Comparison of ENCODE assay signal across 1 cellular context in the genomic region with DNA sequence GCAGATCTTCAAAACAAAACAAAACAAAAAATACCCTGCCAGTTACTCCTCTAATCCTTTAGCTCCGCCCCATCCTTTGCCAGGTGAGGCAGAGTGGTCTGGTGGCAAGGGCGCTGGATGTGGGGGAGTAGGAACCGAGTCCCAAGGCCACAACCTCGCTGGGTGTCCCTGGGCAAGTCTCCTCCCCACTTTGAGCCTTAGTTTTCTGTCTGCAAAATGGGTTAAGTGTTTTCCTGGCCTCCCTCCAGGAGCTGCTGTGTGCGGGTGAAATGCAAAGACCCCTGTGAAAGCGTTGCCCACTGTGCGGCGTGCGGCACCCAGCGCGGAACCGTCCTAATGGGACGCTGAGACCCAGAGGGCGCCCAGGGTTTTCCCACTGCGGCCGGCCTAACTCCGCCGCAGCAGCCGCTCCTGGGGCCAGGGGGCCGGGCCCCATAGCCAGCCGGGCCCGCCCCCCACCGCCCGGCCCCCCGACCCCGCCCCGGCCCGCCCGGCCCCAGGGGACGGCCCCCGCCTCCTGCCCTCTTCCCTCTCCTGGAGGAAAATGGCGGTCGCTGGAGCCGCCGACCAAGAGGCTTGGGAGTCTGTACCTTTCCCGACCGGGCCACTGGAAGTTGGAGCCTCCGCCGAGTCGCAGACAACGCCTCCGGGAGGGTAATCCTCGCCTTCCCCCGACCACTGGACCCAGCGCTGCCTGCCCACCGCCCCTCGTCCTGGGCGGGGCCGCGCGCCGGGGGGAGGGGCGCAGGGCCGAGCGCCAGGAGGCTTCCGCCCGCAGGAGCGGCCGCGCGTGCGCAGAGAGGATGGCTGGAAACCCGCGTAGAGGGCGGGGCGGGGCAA.
TF ChIP-seq lines count a peak whose summit lies in the region.

A gene with protein sequence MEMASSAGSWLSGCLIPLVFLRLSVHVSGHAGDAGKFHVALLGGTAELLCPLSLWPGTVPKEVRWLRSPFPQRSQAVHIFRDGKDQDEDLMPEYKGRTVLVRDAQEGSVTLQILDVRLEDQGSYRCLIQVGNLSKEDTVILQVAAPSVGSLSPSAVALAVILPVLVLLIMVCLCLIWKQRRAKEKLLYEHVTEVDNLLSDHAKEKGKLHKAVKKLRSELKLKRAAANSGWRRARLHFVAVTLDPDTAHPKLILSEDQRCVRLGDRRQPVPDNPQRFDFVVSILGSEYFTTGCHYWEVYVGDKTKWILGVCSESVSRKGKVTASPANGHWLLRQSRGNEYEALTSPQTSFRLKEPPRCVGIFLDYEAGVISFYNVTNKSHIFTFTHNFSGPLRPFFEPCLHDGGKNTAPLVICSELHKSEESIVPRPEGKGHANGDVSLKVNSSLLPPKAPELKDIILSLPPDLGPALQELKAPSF (plus strand): TSS at position 523 of the 840 bp plus-strand sequence. CDS start 13,327 bp downstream, outside the sequence.
A gene with protein sequence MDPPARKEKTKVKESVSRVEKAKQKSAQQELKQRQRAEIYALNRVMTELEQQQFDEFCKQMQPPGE (minus strand): TSS at position 798 of the 840 bp plus-strand sequence. CDS start 853 bp downstream, outside the sequence.

TF ChIP-seq in HepG2, 621 proteins besides CTCF, POLR2A, EP300 and RAD21 (continued from another document and continues in another):
- TF ChIP-seq, protein P1, sequence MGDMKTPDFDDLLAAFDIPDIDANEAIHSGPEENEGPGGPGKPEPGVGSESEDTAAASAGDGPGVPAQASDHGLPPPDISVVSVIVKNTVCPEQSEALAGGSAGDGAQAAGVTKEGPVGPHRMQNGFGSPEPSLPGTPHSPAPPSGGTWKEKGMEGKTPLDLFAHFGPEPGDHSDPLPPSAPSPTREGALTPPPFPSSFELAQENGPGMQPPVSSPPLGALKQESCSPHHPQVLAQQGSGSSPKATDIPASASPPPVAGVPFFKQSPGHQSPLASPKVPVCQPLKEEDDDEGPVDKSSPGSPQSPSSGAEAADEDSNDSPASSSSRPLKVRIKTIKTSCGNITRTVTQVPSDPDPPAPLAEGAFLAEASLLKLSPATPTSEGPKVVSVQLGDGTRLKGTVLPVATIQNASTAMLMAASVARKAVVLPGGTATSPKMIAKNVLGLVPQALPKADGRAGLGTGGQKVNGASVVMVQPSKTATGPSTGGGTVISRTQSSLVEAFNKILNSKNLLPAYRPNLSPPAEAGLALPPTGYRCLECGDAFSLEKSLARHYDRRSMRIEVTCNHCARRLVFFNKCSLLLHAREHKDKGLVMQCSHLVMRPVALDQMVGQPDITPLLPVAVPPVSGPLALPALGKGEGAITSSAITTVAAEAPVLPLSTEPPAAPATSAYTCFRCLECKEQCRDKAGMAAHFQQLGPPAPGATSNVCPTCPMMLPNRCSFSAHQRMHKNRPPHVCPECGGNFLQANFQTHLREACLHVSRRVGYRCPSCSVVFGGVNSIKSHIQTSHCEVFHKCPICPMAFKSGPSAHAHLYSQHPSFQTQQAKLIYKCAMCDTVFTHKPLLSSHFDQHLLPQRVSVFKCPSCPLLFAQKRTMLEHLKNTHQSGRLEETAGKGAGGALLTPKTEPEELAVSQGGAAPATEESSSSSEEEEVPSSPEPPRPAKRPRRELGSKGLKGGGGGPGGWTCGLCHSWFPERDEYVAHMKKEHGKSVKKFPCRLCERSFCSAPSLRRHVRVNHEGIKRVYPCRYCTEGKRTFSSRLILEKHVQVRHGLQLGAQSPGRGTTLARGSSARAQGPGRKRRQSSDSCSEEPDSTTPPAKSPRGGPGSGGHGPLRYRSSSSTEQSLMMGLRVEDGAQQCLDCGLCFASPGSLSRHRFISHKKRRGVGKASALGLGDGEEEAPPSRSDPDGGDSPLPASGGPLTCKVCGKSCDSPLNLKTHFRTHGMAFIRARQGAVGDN (CRISPR knock-in tag; IDR thresholded peaks at IDR 0.05) = peak; percentile 70
- TF ChIP-seq ZNF766 (CRISPR knock-in tag; IDR thresholded peaks at IDR 0.05; ENCODE audit: borderline replicate concordance) = no peak
- TF ChIP-seq, protein P2, sequence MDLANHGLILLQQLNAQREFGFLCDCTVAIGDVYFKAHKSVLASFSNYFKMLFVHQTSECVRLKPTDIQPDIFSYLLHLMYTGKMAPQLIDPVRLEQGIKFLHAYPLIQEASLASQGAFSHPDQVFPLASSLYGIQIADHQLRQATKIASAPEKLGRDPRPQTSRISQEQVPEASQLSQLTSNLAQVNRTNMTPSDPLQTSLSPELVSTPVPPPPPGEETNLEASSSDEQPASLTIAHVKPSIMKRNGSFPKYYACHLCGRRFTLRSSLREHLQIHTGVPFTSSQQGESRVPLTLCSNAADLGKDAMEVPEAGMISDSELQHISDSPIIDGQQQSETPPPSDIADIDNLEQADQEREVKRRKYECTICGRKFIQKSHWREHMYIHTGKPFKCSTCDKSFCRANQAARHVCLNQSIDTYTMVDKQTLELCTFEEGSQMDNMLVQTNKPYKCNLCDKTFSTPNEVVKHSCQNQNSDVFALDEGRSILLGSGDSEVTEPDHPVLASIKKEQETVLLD (CRISPR knock-in tag; IDR thresholded peaks at IDR 0.05; ENCODE audit: low read depth) = peak; percentile 58; the same call in 1 of the 2 replicates
- TF ChIP-seq HMG20B (CRISPR knock-in tag; conservative IDR thresholded peaks at IDR 0.05) = no peak
- TF ChIP-seq, protein P3, sequence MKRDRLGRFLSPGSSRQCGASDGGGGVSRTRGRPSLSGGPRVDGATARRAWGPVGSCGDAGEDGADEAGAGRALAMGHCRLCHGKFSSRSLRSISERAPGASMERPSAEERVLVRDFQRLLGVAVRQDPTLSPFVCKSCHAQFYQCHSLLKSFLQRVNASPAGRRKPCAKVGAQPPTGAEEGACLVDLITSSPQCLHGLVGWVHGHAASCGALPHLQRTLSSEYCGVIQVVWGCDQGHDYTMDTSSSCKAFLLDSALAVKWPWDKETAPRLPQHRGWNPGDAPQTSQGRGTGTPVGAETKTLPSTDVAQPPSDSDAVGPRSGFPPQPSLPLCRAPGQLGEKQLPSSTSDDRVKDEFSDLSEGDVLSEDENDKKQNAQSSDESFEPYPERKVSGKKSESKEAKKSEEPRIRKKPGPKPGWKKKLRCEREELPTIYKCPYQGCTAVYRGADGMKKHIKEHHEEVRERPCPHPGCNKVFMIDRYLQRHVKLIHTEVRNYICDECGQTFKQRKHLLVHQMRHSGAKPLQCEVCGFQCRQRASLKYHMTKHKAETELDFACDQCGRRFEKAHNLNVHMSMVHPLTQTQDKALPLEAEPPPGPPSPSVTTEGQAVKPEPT (CRISPR knock-in tag; IDR thresholded peaks at IDR 0.05; ENCODE audit: low read depth) = 0 out of 2 replicates have a peak, but pooled peaks have one; percentile 36
- TF ChIP-seq POLR2G (IDR thresholded peaks at IDR 0.05; ENCODE audit: low read depth, low read length) = peak; percentile 85
- no peak for TF ChIP-seq SAFB2 (CRISPR knock-in tag; IDR thresholded peaks at IDR 0.05; ENCODE audit: borderline replicate concordance, low read depth)
- TF ChIP-seq PHF5A (CRISPR knock-in tag; IDR thresholded peaks at IDR 0.05; ENCODE audit: low read depth, unreplicated experiment) = peak; percentile 50
- no peak for TF ChIP-seq SOX6 (IDR thresholded peaks at IDR 0.05)
- peak; percentile 24; the same call in 1 of the 2 replicates for TF ChIP-seq SOX6 (CRISPR knock-in tag; IDR thresholded peaks at IDR 0.05)
- TF ChIP-seq PRMT3 (CRISPR knock-in tag; IDR thresholded peaks at IDR 0.05; ENCODE audit: borderline replicate concordance, low read depth) = no peak
- peak; percentile 42; the same call in 1 of the 2 replicates for TF ChIP-seq KDM2A (CRISPR knock-in tag; IDR thresholded peaks at IDR 0.05; ENCODE audit: borderline replicate concordance, low read depth)
- peak; percentile 52; the same call in 1 of the 2 replicates for TF ChIP-seq NFKB2 (CRISPR knock-in tag; IDR thresholded peaks at IDR 0.05; ENCODE audit: borderline replicate concordance)
- peak; percentile 58; the same call in 1 of the 2 replicates for TF ChIP-seq POLR2AphosphoS5 (IDR thresholded peaks at IDR 0.05; ENCODE audit: low read depth, low read length)
- no peak for TF ChIP-seq TP53 (CRISPR knock-in tag; conservative IDR thresholded peaks at IDR 0.05)
- TF ChIP-seq, protein P4, sequence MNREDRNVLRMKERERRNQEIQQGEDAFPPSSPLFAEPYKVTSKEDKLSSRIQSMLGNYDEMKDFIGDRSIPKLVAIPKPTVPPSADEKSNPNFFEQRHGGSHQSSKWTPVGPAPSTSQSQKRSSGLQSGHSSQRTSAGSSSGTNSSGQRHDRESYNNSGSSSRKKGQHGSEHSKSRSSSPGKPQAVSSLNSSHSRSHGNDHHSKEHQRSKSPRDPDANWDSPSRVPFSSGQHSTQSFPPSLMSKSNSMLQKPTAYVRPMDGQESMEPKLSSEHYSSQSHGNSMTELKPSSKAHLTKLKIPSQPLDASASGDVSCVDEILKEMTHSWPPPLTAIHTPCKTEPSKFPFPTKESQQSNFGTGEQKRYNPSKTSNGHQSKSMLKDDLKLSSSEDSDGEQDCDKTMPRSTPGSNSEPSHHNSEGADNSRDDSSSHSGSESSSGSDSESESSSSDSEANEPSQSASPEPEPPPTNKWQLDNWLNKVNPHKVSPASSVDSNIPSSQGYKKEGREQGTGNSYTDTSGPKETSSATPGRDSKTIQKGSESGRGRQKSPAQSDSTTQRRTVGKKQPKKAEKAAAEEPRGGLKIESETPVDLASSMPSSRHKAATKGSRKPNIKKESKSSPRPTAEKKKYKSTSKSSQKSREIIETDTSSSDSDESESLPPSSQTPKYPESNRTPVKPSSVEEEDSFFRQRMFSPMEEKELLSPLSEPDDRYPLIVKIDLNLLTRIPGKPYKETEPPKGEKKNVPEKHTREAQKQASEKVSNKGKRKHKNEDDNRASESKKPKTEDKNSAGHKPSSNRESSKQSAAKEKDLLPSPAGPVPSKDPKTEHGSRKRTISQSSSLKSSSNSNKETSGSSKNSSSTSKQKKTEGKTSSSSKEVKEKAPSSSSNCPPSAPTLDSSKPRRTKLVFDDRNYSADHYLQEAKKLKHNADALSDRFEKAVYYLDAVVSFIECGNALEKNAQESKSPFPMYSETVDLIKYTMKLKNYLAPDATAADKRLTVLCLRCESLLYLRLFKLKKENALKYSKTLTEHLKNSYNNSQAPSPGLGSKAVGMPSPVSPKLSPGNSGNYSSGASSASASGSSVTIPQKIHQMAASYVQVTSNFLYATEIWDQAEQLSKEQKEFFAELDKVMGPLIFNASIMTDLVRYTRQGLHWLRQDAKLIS (CRISPR knock-in tag; IDR thresholded peaks at IDR 0.05) = no peak
- peak; percentile 77 for TF ChIP-seq ZMYM3 (CRISPR knock-in tag; IDR thresholded peaks at IDR 0.05)
- TF ChIP-seq TSC22D2 (CRISPR knock-in tag; IDR thresholded peaks at IDR 0.05; ENCODE audit: borderline replicate concordance) = peak; percentile 21; the same call in 1 of the 2 replicates
- TF ChIP-seq ZSCAN20 (CRISPR knock-in tag; IDR thresholded peaks at IDR 0.05; ENCODE audit: borderline replicate concordance) = 0 out of 2 replicates have a peak, but pooled peaks have one; percentile 34
- peak; percentile 66; the same call in 1 of the 2 replicates for TF ChIP-seq YEATS4 (CRISPR knock-in tag; IDR thresholded peaks at IDR 0.05; ENCODE audit: borderline replicate concordance)
- peak; percentile 55; the same call in 1 of the 2 replicates for TF ChIP-seq ATF7-NPFF (CRISPR knock-in tag; IDR thresholded peaks at IDR 0.05; ENCODE audit: low read depth)
- no peak for TF ChIP-seq MIXL1 (CRISPR knock-in tag; IDR thresholded peaks at IDR 0.05)
- no peak for TF ChIP-seq SMAD1 (CRISPR knock-in tag; IDR thresholded peaks at IDR 0.05; ENCODE audit: borderline replicate concordance, low read depth)
- TF ChIP-seq, protein P5, sequence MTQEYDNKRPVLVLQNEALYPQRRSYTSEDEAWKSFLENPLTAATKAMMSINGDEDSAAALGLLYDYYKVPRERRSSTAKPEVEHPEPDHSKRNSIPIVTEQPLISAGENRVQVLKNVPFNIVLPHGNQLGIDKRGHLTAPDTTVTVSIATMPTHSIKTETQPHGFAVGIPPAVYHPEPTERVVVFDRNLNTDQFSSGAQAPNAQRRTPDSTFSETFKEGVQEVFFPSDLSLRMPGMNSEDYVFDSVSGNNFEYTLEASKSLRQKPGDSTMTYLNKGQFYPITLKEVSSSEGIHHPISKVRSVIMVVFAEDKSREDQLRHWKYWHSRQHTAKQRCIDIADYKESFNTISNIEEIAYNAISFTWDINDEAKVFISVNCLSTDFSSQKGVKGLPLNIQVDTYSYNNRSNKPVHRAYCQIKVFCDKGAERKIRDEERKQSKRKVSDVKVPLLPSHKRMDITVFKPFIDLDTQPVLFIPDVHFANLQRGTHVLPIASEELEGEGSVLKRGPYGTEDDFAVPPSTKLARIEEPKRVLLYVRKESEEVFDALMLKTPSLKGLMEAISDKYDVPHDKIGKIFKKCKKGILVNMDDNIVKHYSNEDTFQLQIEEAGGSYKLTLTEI (CRISPR knock-in tag; conservative IDR thresholded peaks at IDR 0.05) = no peak
- no peak for TF ChIP-seq ERF (CRISPR knock-in tag; IDR thresholded peaks at IDR 0.05)
- TF ChIP-seq, protein P6, sequence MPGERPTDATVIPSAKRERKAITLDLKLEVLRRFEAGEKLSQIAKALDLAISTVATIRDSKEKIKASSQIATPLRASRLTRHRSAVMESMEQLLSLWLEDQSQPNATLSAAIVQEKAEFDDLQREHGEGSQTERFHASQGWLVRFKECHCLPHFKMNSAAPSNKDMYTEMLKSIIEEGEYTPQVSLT (CRISPR knock-in tag; IDR thresholded peaks at IDR 0.05; ENCODE audit: borderline replicate concordance, low read depth) = no peak
- no peak for TF ChIP-seq ZNF350 (CRISPR knock-in tag; IDR thresholded peaks at IDR 0.05; ENCODE audit: borderline replicate concordance, low read depth)
- TF ChIP-seq NFIC (IDR thresholded peaks at IDR 0.05; ENCODE audit: low read length) = no peak
- TF ChIP-seq, protein P7, sequence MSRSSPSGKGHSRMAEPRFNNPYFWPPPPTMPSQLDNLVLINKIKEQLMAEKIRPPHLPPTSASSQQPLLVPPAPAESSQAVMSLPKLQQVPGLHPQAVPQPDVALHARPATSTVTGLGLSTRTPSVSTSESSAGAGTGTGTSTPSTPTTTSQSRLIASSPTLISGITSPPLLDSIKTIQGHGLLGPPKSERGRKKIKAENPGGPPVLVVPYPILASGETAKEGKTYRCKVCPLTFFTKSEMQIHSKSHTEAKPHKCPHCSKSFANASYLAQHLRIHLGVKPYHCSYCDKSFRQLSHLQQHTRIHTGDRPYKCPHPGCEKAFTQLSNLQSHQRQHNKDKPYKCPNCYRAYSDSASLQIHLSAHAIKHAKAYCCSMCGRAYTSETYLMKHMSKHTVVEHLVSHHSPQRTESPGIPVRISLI (CRISPR knock-in tag; IDR thresholded peaks at IDR 0.05; ENCODE audit: borderline replicate concordance) = no peak
- TF ChIP-seq, protein P8, sequence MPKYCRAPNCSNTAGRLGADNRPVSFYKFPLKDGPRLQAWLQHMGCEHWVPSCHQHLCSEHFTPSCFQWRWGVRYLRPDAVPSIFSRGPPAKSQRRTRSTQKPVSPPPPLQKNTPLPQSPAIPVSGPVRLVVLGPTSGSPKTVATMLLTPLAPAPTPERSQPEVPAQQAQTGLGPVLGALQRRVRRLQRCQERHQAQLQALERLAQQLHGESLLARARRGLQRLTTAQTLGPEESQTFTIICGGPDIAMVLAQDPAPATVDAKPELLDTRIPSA (CRISPR knock-in tag; IDR thresholded peaks at IDR 0.05; ENCODE audit: borderline replicate concordance) = no peak
- TF ChIP-seq, protein P9, sequence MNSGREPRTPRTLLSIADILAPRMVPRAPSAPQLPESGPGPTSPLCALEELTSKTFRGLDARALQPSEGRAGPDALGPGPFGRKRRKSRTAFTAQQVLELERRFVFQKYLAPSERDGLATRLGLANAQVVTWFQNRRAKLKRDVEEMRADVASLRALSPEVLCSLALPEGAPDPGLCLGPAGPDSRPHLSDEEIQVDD (CRISPR knock-in tag; IDR thresholded peaks at IDR 0.05; ENCODE audit: borderline replicate concordance) = no peak
- TF ChIP-seq ZSCAN30 (CRISPR knock-in tag; IDR thresholded peaks at IDR 0.05) = no peak
- no peak for TF ChIP-seq KDM5A (IDR thresholded peaks at IDR 0.05; ENCODE audit: borderline replicate concordance, low read length)
- TF ChIP-seq GABPB1 (CRISPR knock-in tag; IDR thresholded peaks at IDR 0.05) = peak; percentile 71; the same call in 1 of the 2 replicates
- 0 out of 2 replicates have a peak, but pooled peaks have one; percentile 28 for TF ChIP-seq HOXA5 (CRISPR knock-in tag; IDR thresholded peaks at IDR 0.05)
- TF ChIP-seq ZC3H13 (CRISPR knock-in tag; IDR thresholded peaks at IDR 0.05) = peak; percentile 76; the same call in 1 of the 2 replicates
- no peak for TF ChIP-seq BRCA1 (CRISPR knock-in tag; IDR thresholded peaks at IDR 0.05)
